ENCODE assay signal across 8 cellular contexts in genomic region chr17:82257473-82257872, GRCh38. TPM values are rescaled to one million over a fixed set of nuclear protein-coding genes. Genes with fewer than 3 reads are reported as not detected.
DNase-seq lines count a peak whose midpoint lies in the region; ATAC-seq, FAIRE-seq and TF ChIP-seq lines count a peak whose summit lies in the region.

No MANE protein-coding gene starts in this region.

- peaks cover 82% of the 10 kb centered on the region for H4K20me1 ChIP-seq in IMR-90 (ENCODE audit: insufficient read depth, low read length)

- no peak overlapping the region for H2BK120ac ChIP-seq in IMR-90 (ENCODE audit: low read depth, low read length)

- H3K4me1 Mint-ChIP-seq in activated T-cell treated with anti-CD3 and anti-CD28 coated beads, Interleukin-2, amount 50 U/mL, for 24 hours (ENCODE audit: low read depth): peaks cover 44% of the 10 kb centered on the region

- in situ Hi-C loops in IMR-90 (cut with MboI; ENCODE audit: low sequenced_read_pairs): no loop called here

- H3K36me3 Mint-ChIP-seq in activated T-cell treated with anti-CD3 and anti-CD28 coated beads, Interleukin-2, amount 50 U/mL, for 24 hours (ENCODE audit: low read depth): peaks cover 83% of the 10 kb centered on the region

- peak overlapping the region; percentile 86 for H3K27ac Mint-ChIP-seq in activated T-cell treated with anti-CD3 and anti-CD28 coated beads, Interleukin-2, amount 50 U/mL, for 24 hours

- peaks cover 21% of the 10 kb centered on the region for H3K9me1 ChIP-seq in IMR-90 (ENCODE audit: insufficient read depth, low read length)

- dilution Hi-C loops in IMR-90 (cut with HindIII; ENCODE audit: low sequenced_read_pairs, unreplicated experiment): no loop called here

- TF ChIP-seq RAD21 in IMR-90 (IDR thresholded peaks at IDR 0.05; ENCODE audit: low read length): no peak

- H2BK15ac ChIP-seq in IMR-90 (ENCODE audit: low read depth, low read length): no peak overlapping the region

- no peak overlapping the region for H3K4ac ChIP-seq in IMR-90 (ENCODE audit: low read depth, low read length)

- H2BK20ac ChIP-seq in IMR-90 (ENCODE audit: low read depth, low read length): no peak overlapping the region

- H3K36me3 ChIP-seq in IMR-90 (ENCODE audit: control insufficient read depth, insufficient read depth, low read length) (peaks cover 72% of the 10 kb centered on the region), heart right ventricle (peaks cover under 1 to 87% (median 53%) of the 10 kb centered on the region in 9 donors), tibial nerve (peaks cover 4 to 97% (median 23%) of the 10 kb centered on the region in 3 donors)

- H3K4me1 ChIP-seq in IMR-90 (ENCODE audit: control insufficient read depth, insufficient read depth, low read length): no peaks in the 10 kb centered on the region
- H3K4me1 ChIP-seq in heart right ventricle: peaks cover 0 to 9% (median 0%) of the 10 kb centered on the region in 9 donors
- H3K4me1 ChIP-seq in tibial nerve: peaks cover 0 to 12% (median 2%) of the 10 kb centered on the region in 4 donors

- H3K56ac ChIP-seq in IMR-90 (ENCODE audit: extremely low read depth, insufficient read depth, low read length): no peak overlapping the region

- no peak overlapping the region for H4K8ac ChIP-seq in IMR-90 (ENCODE audit: low read depth in 2 of 2, low read length in 2 of 2)

- no peak overlapping the region for H3K14ac ChIP-seq in IMR-90 (replicated peaks; ENCODE audit: low read depth, low read length)

- no peak overlapping the region for H4K5ac ChIP-seq in IMR-90 (ENCODE audit: low read depth, low read length)

- no peak for FAIRE-seq in HTR-8/SVneo (lab: Jason Lieb, UNC)

- peaks cover 43 to 77% of the 10 kb centered on the region in 2 experiments for H3K79me1 ChIP-seq in IMR-90 (ENCODE audit: low read depth in 1 of 2, low read length in 2 of 2)

- CTCF ChIA-PET in IMR-90 (lab: Yijun Ruan, JAX): no interaction called here

- H3K9me3 ChIP-seq in IMR-90 (ENCODE audit: control insufficient read depth, insufficient read depth, low read length) (no peaks in the 10 kb centered on the region), heart right ventricle (no peaks in the 10 kb centered on the region), tibial nerve (no peaks in the 10 kb centered on the region)

- DNase-seq in IMR-90 (no peak), heart right ventricle (peak in 1 of 2 donors; percentile 56), HTR-8/SVneo (ENCODE audit: insufficient read length, low spot score) (no peak), tibial nerve (ENCODE audit: low spot score in 2 of 2) (no peak), mucosa of gallbladder (ENCODE audit: low spot score) (no peak), HK-2 (ENCODE audit: unreplicated experiment) (no peak)
- peak; percentile 79 for DNase-seq in activated T-cell treated with anti-CD3 and anti-CD28 coated beads, Interleukin-2, amount 50 U/mL, for 24 hours
- peak; percentile 61 for DNase-seq in stimulated activated CD4-positive, alpha-beta T cell treated with anti-CD3 and anti-CD28 coated beads, Interleukin-12 subunit alpha, Interleukin-12 subunit beta, amount 100 ng/mL, for 4 hours

- H2BK5ac ChIP-seq in IMR-90 (ENCODE audit: low read depth, low read length, poor library complexity, severe bottlenecking): no peak overlapping the region

- ATAC-seq in IMR-90 (ENCODE audit: low read depth) (peak; percentile 63; the same call in 1 of the 2 replicates), heart right ventricle (peak in 7 of 8 donors; percentile 29 to 85 (median 70))

- H3K27me3 Mint-ChIP-seq in activated T-cell treated with anti-CD3 and anti-CD28 coated beads, Interleukin-2, amount 50 U/mL, for 24 hours: no peaks in the 10 kb centered on the region

- WGBS in IMR-90 (ENCODE audit: extremely low coverage in 2 of 2, insufficient read length in 1 of 2), 2 experiments: 89% methylated on average over 1 of the region's 10 CpGs; no CpG with 5 or more reads in 1 of the 2 experiments
- 66 to 68% methylated on average over 10 of the region's 10 CpGs for WGBS in heart right ventricle, 2 donors
- WGBS in tibial nerve, 2 donors: 39 to 58% methylated on average over 10 of the region's 10 CpGs

- H3K27ac ChIP-seq in IMR-90 (ENCODE audit: insufficient read depth, low read length): no peak overlapping the region
- no peak overlapping the region for H3K27ac ChIP-seq in heart right ventricle
- H3K27ac ChIP-seq in tibial nerve: peak overlapping the region in 2 of 4 donors; percentile 22 to 31

- H2AK5ac ChIP-seq in IMR-90 (ENCODE audit: low read depth, low read length): no peak overlapping the region

- no peak overlapping the region for H4K91ac ChIP-seq in IMR-90 (ENCODE audit: insufficient read depth, low read depth, low read length)

- BruUV-seq in IMR-90 (replicated peaks; lab: Mats Ljungman, UMichigan): no TSS peak

- POLR2A ChIA-PET in IMR-90 (lab: Charles Lee; ENCODE audit: unreplicated experiment): no interaction called here

- H3K27me3 ChIP-seq in IMR-90 (ENCODE audit: control insufficient read depth, insufficient read depth, low read length): no peaks in the 10 kb centered on the region
- no peaks in the 10 kb centered on the region for H3K27me3 ChIP-seq in heart right ventricle
- no peaks in the 10 kb centered on the region for H3K27me3 ChIP-seq in tibial nerve

- no peak for TF ChIP-seq POLR2A in IMR-90 (IDR thresholded peaks at IDR 0.05; ENCODE audit: low read depth, low read length)
- TF ChIP-seq POLR2A in tibial nerve (IDR thresholded peaks at IDR 0.05): no peak

- H3K4me3 Mint-ChIP-seq in activated T-cell treated with anti-CD3 and anti-CD28 coated beads, Interleukin-2, amount 50 U/mL, for 24 hours: no peak overlapping the region

- TF ChIP-seq EP300 in tibial nerve (IDR thresholded peaks at IDR 0.05): no peak

- no peak overlapping the region for H3K4me2 ChIP-seq in IMR-90 (ENCODE audit: low read depth, low read length)

- intact Hi-C loops in IMR-90 (cut with micrococcal nuclease) (no loop called here), heart right ventricle (cut with DNase I) (loop anchor here in 1 of 10 donors (5.0 kb wide), 1 partner anchor 60 kb away; the partner anchor contains the start of gene CD7)

- no peak overlapping the region for H3K4me3 ChIP-seq in IMR-90 (ENCODE audit: insufficient read depth, low read depth, low read length)
- H3K4me3 ChIP-seq in heart right ventricle: no peak overlapping the region
- H3K4me3 ChIP-seq in tibial nerve: no peak overlapping the region

- H3K9me3 Mint-ChIP-seq in activated T-cell treated with anti-CD3 and anti-CD28 coated beads, Interleukin-2, amount 50 U/mL, for 24 hours: no peaks in the 10 kb centered on the region

- no peak overlapping the region for H3K9ac ChIP-seq in IMR-90 (ENCODE audit: low read depth, low read length)

- no peak overlapping the region for H2AFZ ChIP-seq in IMR-90 (replicated peaks; ENCODE audit: low read length, poor library complexity)

- no peak overlapping the region for H2AK9ac ChIP-seq in IMR-90 (replicated peaks; ENCODE audit: low read depth, low read length, poor library complexity)

- TF ChIP-seq CTCF in IMR-90 (conservative IDR thresholded peaks at IDR 0.05; ENCODE audit: low read depth, low read length): no peak
- TF ChIP-seq CTCF in heart right ventricle (IDR thresholded peaks at IDR 0.05): no peak
- no peak for TF ChIP-seq CTCF in tibial nerve (IDR thresholded peaks at IDR 0.05)

- H3K23ac ChIP-seq in IMR-90 (ENCODE audit: low read depth, low read length): no peak overlapping the region

- no peak overlapping the region for H3K18ac ChIP-seq in IMR-90 (ENCODE audit: low read depth, low read length)

TF ChIP-seq in IMR-90, 13 proteins besides CTCF, POLR2A, EP300 and RAD21 (continues in another document):
- TF ChIP-seq FOS (IDR thresholded peaks at IDR 0.05; ENCODE audit: low read depth, low read length): no peak
- TF ChIP-seq MAZ (IDR thresholded peaks at IDR 0.05; ENCODE audit: borderline replicate concordance, low read depth, low read length): no peak
- TF ChIP-seq SMC3 (IDR thresholded peaks at IDR 0.05; ENCODE audit: low read depth, low read length): no peak
- no peak for TF ChIP-seq NFE2L2 (IDR thresholded peaks at IDR 0.05; ENCODE audit: low read depth, low read length)
- TF ChIP-seq CEBPB (IDR thresholded peaks at IDR 0.05; ENCODE audit: low read depth, low read length): no peak
- TF ChIP-seq RFX5 (IDR thresholded peaks at IDR 0.05; ENCODE audit: low read depth, low read length): no peak
- no peak for TF ChIP-seq BHLHE40 (IDR thresholded peaks at IDR 0.05; ENCODE audit: low read depth, low read length)

RNA-seq across cellular contexts. Expression of gene CSNK1D, which starts 16.0 kb away (rescaled TPM):
- 38.3 and 47.1 TPM in 2 replicates for total RNA-seq in IMR-90 (2012; rRNA removed)
- 144 and 186 TPM in 2 replicates for polyA plus RNA-seq in IMR-90 (2012; rRNA removed)
- polyA plus RNA-seq in IMR-90 (2012; cell fraction: cytosol; rRNA removed): 131 and 159 TPM in 2 replicates
- polyA plus RNA-seq in IMR-90 (2012; cell fraction: nucleus; rRNA removed; ENCODE audit: low replicate concordance): 373 and 817 TPM in 2 replicates
- total RNA-seq in heart right ventricle: 10 to 100 TPM; 56.8 to 72.7 (median 67.8) TPM
- 10 to 100 TPM; 54.4 to 58.1 TPM for polyA plus RNA-seq in heart right ventricle
- 100 to 1,000 TPM in 3 of 4 donors, 10 to 100 TPM in 1; 93.9 to 160 (median 124) TPM for total RNA-seq in tibial nerve
- total RNA-seq in mucosa of gallbladder: 161 TPM

RNA-seq across cellular contexts. Expression of gene SLC16A3, which starts 28.6 kb away (rescaled TPM):
- total RNA-seq in IMR-90 (2012; rRNA removed) (49.1 and 49.7 TPM in 2 replicates), heart right ventricle (10 to 100 TPM in 5 of 10 donors, 1 to 10 TPM in 5; 4.8 to 65.3 (median 10.1) TPM), tibial nerve (10 to 100 TPM; 10.5 to 36.0 (median 21.4) TPM), mucosa of gallbladder (95.7 TPM)
- polyA plus RNA-seq in IMR-90 (2012; rRNA removed) (181 and 204 TPM in 2 replicates), heart right ventricle (10 to 100 TPM in 1 of 2 donors, 1 to 10 TPM in 1; 8.4 to 33.6 TPM)
- 128 and 499 TPM in 2 replicates for polyA plus RNA-seq in IMR-90 (2012; cell fraction: cytosol; rRNA removed)
- polyA plus RNA-seq in IMR-90 (2012; cell fraction: nucleus; rRNA removed; ENCODE audit: low replicate concordance): 77.3 and 325 TPM in 2 replicates

RNA-seq across cellular contexts. Expression of gene CCDC57, which starts 44.8 kb away (rescaled TPM):
- total RNA-seq in IMR-90 (2012; rRNA removed) (6.9 and 7.3 TPM in 2 replicates), heart right ventricle (10 to 100 TPM in 8 of 10 donors, 1 to 10 TPM in 2; 7.0 to 16.2 (median 10.7) TPM), tibial nerve (10 to 100 TPM; 33.5 to 91.2 (median 47.9) TPM), mucosa of gallbladder (56.9 TPM)
- polyA plus RNA-seq in IMR-90 (2012; rRNA removed) (31.3 and 32.4 TPM in 2 replicates), heart right ventricle (10 to 100 TPM in 1 of 2 donors, 1 to 10 TPM in 1; 9.4 to 34.5 TPM)
- polyA plus RNA-seq in IMR-90 (2012; cell fraction: cytosol; rRNA removed): 5.1 and 6.2 TPM in 2 replicates
- 259 and 322 TPM in 2 replicates for polyA plus RNA-seq in IMR-90 (2012; cell fraction: nucleus; rRNA removed; ENCODE audit: low replicate concordance)

RNA-seq across cellular contexts. Expression of gene CD7, which starts 59.9 kb away (rescaled TPM):
- total RNA-seq in IMR-90 (2012; rRNA removed): not detected in 2 replicates
- polyA plus RNA-seq in IMR-90 (2012; rRNA removed): not detected in 2 replicates
- polyA plus RNA-seq in IMR-90 (2012; cell fraction: cytosol; rRNA removed): 0.18 TPM in 1 of 2 replicates, not detected in the other
- polyA plus RNA-seq in IMR-90 (2012; cell fraction: nucleus; rRNA removed; ENCODE audit: low replicate concordance): 0.12 and 0.16 TPM in 2 replicates
- 1 to 10 TPM in 2 of 10 donors, under 1 TPM in 7, not detected in 1; 0.15 to 6.0 (median 0.36) TPM for total RNA-seq in heart right ventricle
- under 1 TPM; 0.66 to 0.81 TPM for polyA plus RNA-seq in heart right ventricle
- under 1 TPM in 2 of 4 donors, not detected in 2; 0.63 to 0.90 TPM for total RNA-seq in tibial nerve
- 12.0 TPM for total RNA-seq in mucosa of gallbladder

Comparison
In these comparisons a context has a peak if more than half of its experiments do, and no peak if none do; other contexts are left out.
1. DNase-seq: peak in activated T-cell treated with anti-CD3 and anti-CD28 coated beads, Interleukin-2, amount 50 U/mL, for 24 hours (single experiment) and stimulated activated CD4-positive, alpha-beta T cell treated with anti-CD3 and anti-CD28 coated beads, Interleukin-12 subunit alpha, Interleukin-12 subunit beta, amount 100 ng/mL, for 4 hours (single experiment); none in IMR-90 (single experiment), HTR-8/SVneo (single experiment), tibial nerve (0 of 2), mucosa of gallbladder (single experiment) and HK-2 (single experiment).